Comparison of ENCODE assay signal across 18 cellular contexts in the genomic region with DNA sequence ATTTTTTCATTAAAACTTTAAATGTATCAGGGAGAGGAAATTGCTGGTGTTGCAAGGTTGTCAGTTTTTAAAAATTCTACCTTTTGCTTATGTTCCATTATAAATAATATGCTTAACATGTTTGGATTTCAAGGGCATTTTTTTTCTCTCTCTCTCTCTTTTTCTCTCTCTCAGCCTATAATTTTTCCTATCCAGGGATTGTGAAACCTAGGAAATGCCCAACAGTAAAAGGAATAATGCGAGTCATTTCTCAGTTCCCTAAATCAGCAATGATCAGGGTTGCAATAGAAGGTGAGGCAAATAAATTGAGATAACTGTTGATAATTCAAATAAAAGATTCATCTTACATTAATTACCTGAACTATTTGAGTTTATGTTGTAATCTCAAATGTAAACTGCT.
"Had no signal": no experiment of that assay in that cellular context is flagged by ENCODE, and none has a peak within 500 bp of the region (broad histone marks: within the 10 kb centered on the region; RNA-seq: fewer than 3 reads in every experiment).

No MANE protein-coding gene starts in this region.

- DNase-seq: activated CD4-positive, alpha-beta T cell treated with anti-CD3 and anti-CD28 coated beads, Interleukin-2, amount 10 ng/mL, durations not matched to agents 7 days and 5 days; activated CD8-positive, alpha-beta T cell treated with anti-CD3 and anti-CD28 coated beads, Interleukin-2, amount 10 ng/mL, durations not matched to agents 7 days and 5 days; activated naive CD4-positive, alpha-beta T cell treated with Interleukin-2 at 50 U/mL for 16 hours; activated naive CD8-positive, alpha-beta T cell treated with anti-CD3 and anti-CD28 coated beads, Interleukin-2, amount 10 ng/mL, durations not matched to agents 7 days and 5 days; activated T-cell treated with anti-CD3 and anti-CD28 coated beads, Interleukin-2, amount 50 U/mL, for 24 hours; anterior cingulate cortex; central memory CD4-positive, alpha-beta T cell; midbrain; stimulated activated CD4-positive, alpha-beta T cell treated with anti-CD3 and anti-CD28 coated beads, Interleukin-4, amount 100 ng/mL, for 24 hours; T1000; testis had no signal

- H3K9ac ChIP-seq: parathyroid adenoma had no signal

- H3K27ac ChIP-seq: coronary artery, hepatocyte, parathyroid adenoma, testis had no signal

- H3K9me3 ChIP-seq: testis had no signal

- H3K27me3 ChIP-seq: hepatocyte, testis had no signal

- H2AFZ ChIP-seq: hepatocyte, parathyroid adenoma had no signal

- H3K4me1 ChIP-seq: parathyroid adenoma, testis had no signal

- H3K79me2 ChIP-seq: hepatocyte, parathyroid adenoma had no signal

- H3K4me3 ChIP-seq: coronary artery, hepatocyte, smooth muscle cell, testis had no signal

- ATAC-seq: activated CD4-positive, CD25-positive, alpha-beta regulatory T cell treated with anti-CD3 and anti-CD28 coated beads, Interleukin-2, amount 50 U/mL, for 24 hours; activated CD8-positive, alpha-beta T cell treated with anti-CD3 and anti-CD28 coated beads, Interleukin-2, amount 10 ng/mL, durations not matched to agents 7 days and 5 days; sciatic nerve; stimulated activated effector memory CD8-positive, alpha-beta T cell treated with anti-CD3 and anti-CD28 coated beads, Interleukin-12 subunit alpha, Interleukin-12 subunit beta, amount 100 ng/mL, for 72 hours had no signal

- H3K4me2 ChIP-seq: hepatocyte, smooth muscle cell had no signal
